Comparison of ENCODE assay signal across 26 cellular contexts in genomic region chr19:31470952-31471351, GRCh38.
DNase-seq lines count a peak whose midpoint lies in the region; ATAC-seq, FAIRE-seq and TF ChIP-seq lines count a peak whose summit lies in the region.
"Had no signal": no experiment of that assay in that cellular context is flagged by ENCODE, and none has a peak within 500 bp of the region (broad histone marks: within the 10 kb centered on the region; RNA-seq: fewer than 3 reads in every experiment).

No MANE protein-coding gene starts in this region.

- no peak for ATAC-seq in HG02798 (IDR thresholded peaks at IDR 0.05; ENCODE audit: poor library complexity, unreplicated experiment)
- ATAC-seq in stimulated activated effector memory CD8-positive, alpha-beta T cell treated with anti-CD3 and anti-CD28 coated beads, Interleukin-12 subunit alpha, Interleukin-12 subunit beta, amount 100 ng/mL, for 72 hours: no peak
- ATAC-seq: GM12878 had no signal

- TF ChIP-seq CTCF in H1 (IDR thresholded peaks at IDR 0.05; ENCODE audit: control extremely low read depth in 1 of 3, insufficient read depth in 1 of 3, low read depth in 1 of 3, low read length in 3 of 3) (no peak), uterus (IDR thresholded peaks at IDR 0.05) (no peak)

- H3K9me3 ChIP-seq in H1 (ENCODE audit: insufficient read depth in 2 of 2, low read depth in 1 of 2, low read length in 1 of 2): no peaks in the 10 kb centered on the region
- no peaks in the 10 kb centered on the region for H3K9me3 ChIP-seq in uterus
- H3K9me3 ChIP-seq: BE2C, BLaER1 had no signal

- no peaks in the 10 kb centered on the region for H3K4me1 Mint-ChIP-seq in stimulated activated effector memory CD8-positive, alpha-beta T cell treated with anti-CD3 and anti-CD28 coated beads, Interleukin-12 subunit alpha, Interleukin-12 subunit beta, amount 100 ng/mL, for 72 hours
- H3K4me1 Mint-ChIP-seq: CD14-positive monocyte; CD4-positive, CD25-positive, alpha-beta regulatory T cell; CD8-positive, alpha-beta memory T cell had no signal

- 88% methylated on average over 5 of the region's 5 CpGs; no CpG with 5 or more reads in 1 of the 2 experiments for WGBS in H1 (ENCODE audit: extremely low coverage in 1 of 2, insufficient coverage in 1 of 2, insufficient read length in 1 of 2, insufficient replicate concordance in 2 of 2, low coverage in 1 of 2, low lambda C conversion rate in 2 of 2, missing lambda C conversion rate in 1 of 2), 2 experiments

- H4K91ac ChIP-seq in H1 (replicated peaks; ENCODE audit: insufficient read length, low read length): no peak overlapping the region

- no peak for TF ChIP-seq POLR2A in H1 (IDR thresholded peaks at IDR 0.05; ENCODE audit: control extremely low read depth in 1 of 2, low read depth in 2 of 2, low read length in 2 of 2)
- no peak for TF ChIP-seq POLR2A in uterus (IDR thresholded peaks at IDR 0.05)

- no peak overlapping the region for H2AK5ac ChIP-seq in H1 (ENCODE audit: low read depth, low read length)

- intact Hi-C loops in uterus (cut with DNase I; ENCODE audit: low total_unique reads): no loop called here

- H2BK12ac ChIP-seq in H1 (ENCODE audit: low read depth, low read length): no peak overlapping the region

- H3K79me2 ChIP-seq in H1 (ENCODE audit: control insufficient read depth in 1 of 2, insufficient read depth in 2 of 2, low read length in 2 of 2): no peaks in the 10 kb centered on the region

- H3K4me1 ChIP-seq in H1 (replicated peaks in 1 of 4; ENCODE audit: control insufficient read depth in 3 of 4, insufficient read depth in 4 of 4, low read length in 3 of 4) (no peaks in the 10 kb centered on the region; a peak in 1 of 7 replicates), uterus (no peaks in the 10 kb centered on the region)
- H3K4me1 ChIP-seq: BE2C, BLaER1 had no signal

- H2BK20ac ChIP-seq in H1 (ENCODE audit: low read length): no peak overlapping the region

- no peak overlapping the region for H3K56ac ChIP-seq in H1 (replicated peaks; ENCODE audit: insufficient read length, low read depth, low read length)

- H3K36me3 ChIP-seq in H1 (ENCODE audit: control insufficient read depth in 2 of 4, insufficient read depth in 4 of 4, low read length in 3 of 4) (no peaks in the 10 kb centered on the region), uterus (no peaks in the 10 kb centered on the region)
- H3K36me3 ChIP-seq: BE2C, BLaER1 had no signal

- no peak overlapping the region for H3K23ac ChIP-seq in H1 (ENCODE audit: insufficient read length)

- no peaks in the 10 kb centered on the region for H4K20me1 ChIP-seq in H1 (replicated peaks in 1 of 2; ENCODE audit: control insufficient read depth in 1 of 2, insufficient read depth in 2 of 2, low read length in 2 of 2)
- H4K20me1 ChIP-seq: BLaER1 had no signal

- no peak for TF ChIP-seq RAD21 in H1 (IDR thresholded peaks at IDR 0.05 in 1 of 2, conservative IDR thresholded peaks at IDR 0.05 in 1 of 2; ENCODE audit: low read depth in 2 of 2, low read length in 2 of 2)

- H2BK5ac ChIP-seq in H1 (ENCODE audit: low read depth, low read length): no peak overlapping the region

- no peak overlapping the region for H4K8ac ChIP-seq in H1 (ENCODE audit: extremely low read depth, insufficient read depth, low read length)

- peak overlapping the region; percentile 40; the same call in 1 of the 2 replicates for H2BK15ac ChIP-seq in H1 (ENCODE audit: low read length)

- H3K27ac Mint-ChIP-seq in stimulated activated effector memory CD8-positive, alpha-beta T cell treated with anti-CD3 and anti-CD28 coated beads, Interleukin-12 subunit alpha, Interleukin-12 subunit beta, amount 100 ng/mL, for 72 hours: no peak overlapping the region
- H3K27ac Mint-ChIP-seq: CD14-positive monocyte; CD4-positive, alpha-beta memory T cell; CD4-positive, CD25-positive, alpha-beta regulatory T cell had no signal

- H4K5ac ChIP-seq in H1 (ENCODE audit: insufficient read length, low read depth, low read length): no peak overlapping the region

- CTCF ChIA-PET in H1 (lab: Charles Lee; ENCODE audit: partially characterized antibody): interaction anchor here (0.6 to 1.0 kb wide), 2 partner anchors 20 to 92 kb away, joined by 3 to 4 read pairs; no protein-coding TSS in a partner anchor

- H3K27me3 ChIP-seq in H1 (replicated peaks in 1 of 4; ENCODE audit: control insufficient read depth in 3 of 4, extremely low read depth in 1 of 4, insufficient read depth in 3 of 4, low read length in 3 of 4): no peaks in the 10 kb centered on the region
- H3K27me3 ChIP-seq in uterus: no peaks in the 10 kb centered on the region
- H3K27me3 ChIP-seq: BE2C, BLaER1 had no signal

- POLR2A ChIA-PET in H1 (lab: Charles Lee; ENCODE audit: partially characterized antibody): no interaction called here

- H3K79me1 ChIP-seq in H1 (ENCODE audit: low read depth, low read length): no peaks in the 10 kb centered on the region

- H3K23me2 ChIP-seq in H1 (ENCODE audit: low read depth, low read length): no peaks in the 10 kb centered on the region

- H3K18ac ChIP-seq in H1 (ENCODE audit: extremely low read depth, low read length): no peak overlapping the region

- H3K4ac ChIP-seq in H1 (replicated peaks; ENCODE audit: insufficient read length, low read depth, low read length): no peak overlapping the region

- H3K27ac ChIP-seq in H1 (ENCODE audit: low read depth, low read length) (no peak overlapping the region), uterus (no peak overlapping the region)
- H3K27ac ChIP-seq: BLaER1 had no signal

- FAIRE-seq in H1 (lab: Jason Lieb, UNC): no peak
- FAIRE-seq: A204.1, GM12878, GM12892, GM18507, GM19239 had no signal

- H3K36me3 Mint-ChIP-seq in stimulated activated effector memory CD8-positive, alpha-beta T cell treated with anti-CD3 and anti-CD28 coated beads, Interleukin-12 subunit alpha, Interleukin-12 subunit beta, amount 100 ng/mL, for 72 hours: no peaks in the 10 kb centered on the region
- H3K36me3 Mint-ChIP-seq: CD14-positive monocyte; CD4-positive, alpha-beta memory T cell; CD4-positive, CD25-positive, alpha-beta regulatory T cell; CD8-positive, alpha-beta memory T cell had no signal

- no peak overlapping the region for H3K4me2 ChIP-seq in H1 (ENCODE audit: insufficient read depth in 1 of 2, low read depth in 2 of 2, low read length in 2 of 2)
- H3K4me2 ChIP-seq: BLaER1 had no signal

- DNase-seq in H1 (ENCODE audit: low read depth in 1 of 2, low spot score in 2 of 2) (no peak), left kidney (ENCODE audit: low read depth, low spot score) (peak; percentile 52), uterus (no peak)
- DNase-seq in stimulated activated effector memory CD8-positive, alpha-beta T cell treated with anti-CD3 and anti-CD28 coated beads, Interleukin-12 subunit alpha, Interleukin-12 subunit beta, amount 100 ng/mL, for 72 hours (ENCODE audit: low spot score in 2 of 2): no peak
- DNase-seq: 8988T; ACHN; BE2C; C1 segment of cervical spinal cord; CD4-positive, alpha-beta memory T cell; CD4-positive, CD25-positive, alpha-beta regulatory T cell; CD8-positive, alpha-beta memory T cell; COR-L47; DMS 273 treated with DMSO at 0.1 percent for 48 hours; DMS153; DMS53; DMS79; EL; GDM1 had no signal

- no peak overlapping the region for H2BK120ac ChIP-seq in H1 (replicated peaks; ENCODE audit: low read depth, low read length)

- no peak overlapping the region for H2AFZ ChIP-seq in H1 (ENCODE audit: low read length)

- no peak overlapping the region for H3K14ac ChIP-seq in H1 (ENCODE audit: insufficient read length)

- H3K4me3 Mint-ChIP-seq in stimulated activated effector memory CD8-positive, alpha-beta T cell treated with anti-CD3 and anti-CD28 coated beads, Interleukin-12 subunit alpha, Interleukin-12 subunit beta, amount 100 ng/mL, for 72 hours: no peak overlapping the region
- H3K4me3 Mint-ChIP-seq: CD14-positive monocyte; CD4-positive, alpha-beta memory T cell; CD4-positive, CD25-positive, alpha-beta regulatory T cell; CD8-positive, alpha-beta memory T cell had no signal

- H3K9ac ChIP-seq in H1 (replicated peaks in 1 of 4; ENCODE audit: extremely low read depth in 1 of 4, low read depth in 3 of 4, low read length in 3 of 4): no peak overlapping the region
- H3K9ac ChIP-seq: BLaER1 had no signal

- H3K4me3 ChIP-seq in H1 (ENCODE audit: extremely low read depth in 1 of 4, insufficient read depth in 2 of 4, low read depth in 3 of 4, low read length in 4 of 4): no peak overlapping the region
- no peak overlapping the region for H3K4me3 ChIP-seq in uterus
- H3K4me3 ChIP-seq: BLaER1, GM12878 had no signal

- H3K9me3 Mint-ChIP-seq in stimulated activated effector memory CD8-positive, alpha-beta T cell treated with anti-CD3 and anti-CD28 coated beads, Interleukin-12 subunit alpha, Interleukin-12 subunit beta, amount 100 ng/mL, for 72 hours: no peaks in the 10 kb centered on the region

- no peak for TF ChIP-seq EP300 in H1 (IDR thresholded peaks at IDR 0.05; ENCODE audit: borderline replicate concordance in 1 of 2, low read depth in 2 of 2, low read length in 2 of 2)

TF ChIP-seq in H1, 55 proteins besides CTCF, POLR2A, EP300 and RAD21 (continues in another document):
- TF ChIP-seq TAF1 (IDR thresholded peaks at IDR 0.05; ENCODE audit: low read depth, low read length) (no peak), TCF12 (IDR thresholded peaks at IDR 0.05; ENCODE audit: low read depth, low read length) (no peak), POLR2AphosphoS5 (IDR thresholded peaks at IDR 0.05; ENCODE audit: low read depth, low read length) (no peak), NRF1 (IDR thresholded peaks at IDR 0.05; ENCODE audit: low read depth, low read length) (no peak), ZNF274 (IDR thresholded peaks at IDR 0.05; ENCODE audit: borderline replicate concordance, extremely low read depth, low read length) (no peak), BACH1 (IDR thresholded peaks at IDR 0.05; ENCODE audit: low read length) (no peak), GTF2F1 (IDR thresholded peaks at IDR 0.05; ENCODE audit: borderline replicate concordance, low read depth, low read length) (no peak), RXRA (IDR thresholded peaks at IDR 0.05; ENCODE audit: insufficient read depth, low read depth, low read length) (no peak), KDM5A (IDR thresholded peaks at IDR 0.05; ENCODE audit: low read length) (no peak), SP4 (IDR thresholded peaks at IDR 0.05; ENCODE audit: low read length) (no peak), ATF3 (IDR thresholded peaks at IDR 0.05; ENCODE audit: insufficient read depth, low read depth, low read length) (no peak), TEAD4 (IDR thresholded peaks at IDR 0.05; ENCODE audit: low read depth, low read length) (no peak)
